Comparison of ENCODE assay signal across 1 cellular context in the genomic region with DNA sequence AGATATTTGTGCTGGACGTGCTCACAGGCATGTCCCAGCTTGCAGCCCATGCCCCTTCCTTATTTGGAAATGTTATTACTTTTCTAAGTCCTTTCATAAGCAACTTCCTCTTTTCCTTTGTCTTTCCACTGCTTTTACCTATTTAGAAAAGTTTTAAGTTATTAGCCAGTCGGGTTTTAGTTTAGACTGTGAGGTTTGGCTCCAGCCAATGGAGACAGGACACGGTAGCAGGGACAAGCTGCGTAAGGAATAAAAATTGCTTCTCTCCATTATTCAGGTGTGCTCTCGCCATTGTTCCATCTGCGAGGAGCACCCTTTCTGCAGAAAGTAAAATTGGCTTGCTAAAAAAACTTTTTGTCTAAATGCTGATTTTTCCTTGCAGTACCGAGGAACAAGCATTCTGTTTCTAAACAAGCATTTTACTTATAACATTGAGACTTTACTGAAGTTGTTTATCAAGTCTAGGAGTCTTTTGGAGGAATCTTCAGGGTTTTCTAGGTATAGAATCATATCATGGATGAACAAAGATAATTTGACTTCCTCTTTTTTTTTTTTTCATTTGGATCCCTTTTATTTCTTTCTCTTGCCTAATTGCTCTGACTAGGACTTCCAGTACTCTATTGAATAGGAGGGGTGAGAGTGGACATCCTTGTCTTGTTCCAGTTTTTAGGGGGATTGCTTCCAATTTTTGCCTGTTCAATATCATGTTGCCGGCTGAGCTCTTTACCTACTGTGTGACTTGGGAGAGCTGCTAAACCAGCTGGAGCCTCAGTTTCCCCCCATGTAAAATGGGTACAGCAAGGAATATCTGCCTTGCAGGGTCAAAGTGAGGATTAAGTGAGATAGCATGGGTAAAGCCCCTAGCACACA.
TF ChIP-seq lines count a peak whose summit lies in the region.

No MANE protein-coding gene starts in this region.

TF ChIP-seq in H1, 55 proteins besides CTCF, POLR2A, EP300 and RAD21 (continued from another document):
- TF ChIP-seq SP1 (IDR thresholded peaks at IDR 0.05; ENCODE audit: low read depth, low read length) = no peak
- TF ChIP-seq RNF2 (IDR thresholded peaks at IDR 0.05; ENCODE audit: borderline replicate concordance, low read depth, low read length, missing control alignments, poor library complexity, severe bottlenecking) = no peak
- TF ChIP-seq TAF7 (optimal IDR thresholded peaks at IDR 0.05; ENCODE audit: borderline replicate concordance, low read depth, low read length) = no peak
- TF ChIP-seq ATF2 (IDR thresholded peaks at IDR 0.05; ENCODE audit: low read length) = no peak
- no peak for TF ChIP-seq BACH1 (IDR thresholded peaks at IDR 0.05; ENCODE audit: low read length)
- TF ChIP-seq CREB1 (IDR thresholded peaks at IDR 0.05) = no peak
- no peak for TF ChIP-seq KDM5A (IDR thresholded peaks at IDR 0.05; ENCODE audit: low read length)
- no peak for TF ChIP-seq HDAC6 (IDR thresholded peaks at IDR 0.05; ENCODE audit: low read depth, low read length)
- no peak for TF ChIP-seq GTF2F1 (IDR thresholded peaks at IDR 0.05; ENCODE audit: borderline replicate concordance, low read depth, low read length)
- no peak for TF ChIP-seq BRCA1 (IDR thresholded peaks at IDR 0.05; ENCODE audit: low read depth, low read length)
- TF ChIP-seq MAX (IDR thresholded peaks at IDR 0.05) = no peak
- no peak for TF ChIP-seq SIX5 (IDR thresholded peaks at IDR 0.05; ENCODE audit: low read depth, low read length)
- TF ChIP-seq KDM1A (IDR thresholded peaks at IDR 0.05; ENCODE audit: borderline replicate concordance, low read length) = no peak
